In genomic region chr10:49831352-49832040, GRCh38 we compare ENCODE assay signal across 1 cellular context.
TF ChIP-seq lines count a peak whose summit lies in the region.

No MANE protein-coding gene starts in this region.

TF ChIP-seq in Ishikawa, 13 proteins besides CTCF, POLR2A, EP300 and RAD21 (continued from another document):
- TF ChIP-seq USF1 (IDR thresholded peaks at IDR 0.05) (peak; percentile 58), YY1 (IDR thresholded peaks at IDR 0.05; ENCODE audit: low read depth) (0 out of 2 replicates have a peak, but pooled peaks have one; percentile 14), TCF12 (IDR thresholded peaks at IDR 0.05; ENCODE audit: low read depth) (peak; percentile 62; the same call in 1 of the 2 replicates)
TF ChIP-seq in Ishikawa: peak in this region for 7.
